9 cellular contexts compared by ENCODE assay signal in genomic region chrX:24694825-24695224, GRCh38. TPM values are rescaled to one million over a fixed set of nuclear protein-coding genes. Genes with fewer than 3 reads are reported as not detected.
DNase-seq lines count a peak whose midpoint lies in the region; TF ChIP-seq lines count a peak whose summit lies in the region.
"Had no signal": no experiment of that assay in that cellular context is flagged by ENCODE, and none has a peak within 500 bp of the region (broad histone marks: within the 10 kb centered on the region; RNA-seq: fewer than 3 reads in every experiment).

No MANE protein-coding gene starts in this region.

- POLR2A ChIA-PET in activated CD4-positive, alpha-beta memory T cell treated with anti-CD3 and anti-CD28 coated beads for 36 hours (lab: Charles Lee), result no interaction called here
- POLR2A ChIA-PET in RWPE1 (lab: Yijun Ruan, JAX; ENCODE audit: low non-redundant PET), result no interaction called here

- H3K9ac ChIP-seq in GM23248 (peak overlapping the region; percentile 91), iPS-20b (ENCODE audit: low read depth, low read length) (peak overlapping the region; percentile 96; the same call in 1 of the 2 replicates)

- no peaks in the 10 kb centered on the region for H3K9me3 Mint-ChIP-seq in activated CD4-positive, alpha-beta memory T cell treated with anti-CD3 and anti-CD28 coated beads for 36 hours

- no peaks in the 10 kb centered on the region for H3K9me3 ChIP-seq in BE2C
- H3K9me3 ChIP-seq in GM23248 (ENCODE audit: low read depth), result no peaks in the 10 kb centered on the region
- no peaks in the 10 kb centered on the region for H3K9me3 ChIP-seq in iPS-20b (ENCODE audit: insufficient read depth, low read depth, low read length)

- H2AFZ ChIP-seq in GM23248, result peak overlapping the region; percentile 92

- peak overlapping the region; percentile 88 for H3K4me2 ChIP-seq in GM23248 (ENCODE audit: unreplicated experiment)

- TF ChIP-seq CTCF in BE2C (IDR thresholded peaks at IDR 0.05; ENCODE audit: low read depth, low read length) (no peak), RWPE1 (conservative IDR thresholded peaks at IDR 0.05; ENCODE audit: low read depth) (no peak)

- no peaks in the 10 kb centered on the region for H3K9me2 ChIP-seq in GM23248 (ENCODE audit: insufficient read depth)

- CTCF ChIA-PET in activated CD4-positive, alpha-beta memory T cell treated with anti-CD3 and anti-CD28 coated beads for 36 hours (lab: Charles Lee), result interaction anchor here (0.7 to 1.9 kb wide), 3 partner anchors 18 to 323 kb away, joined by 3 to 5 read pairs (median 4); no protein-coding TSS in a partner anchor
- CTCF ChIA-PET in RWPE1 (lab: Yijun Ruan, JAX), result no interaction called here

- intact Hi-C loops in activated CD4-positive, alpha-beta memory T cell treated with anti-CD3 and anti-CD28 coated beads for 36 hours (cut with micrococcal nuclease), result no loop called here

- in situ Hi-C loops in GM23248 (cut with MboI) (no loop called here), G401 (cut with HindIII; ENCODE audit: low sequenced_read_pairs) (no loop called here)

- H3K27me3 Mint-ChIP-seq in activated CD4-positive, alpha-beta memory T cell treated with anti-CD3 and anti-CD28 coated beads for 36 hours, result no peaks in the 10 kb centered on the region

- H4K20me1 ChIP-seq in GM23248 (ENCODE audit: insufficient read depth), result no peaks in the 10 kb centered on the region

- 10 to 15% methylated on average over 6 of the region's 6 CpGs for WGBS in GM23248 (ENCODE audit: low coverage in 1 of 2, low lambda C conversion rate in 2 of 2, missing lambda C conversion rate in 2 of 2), 2 experiments

- H3K27ac ChIP-seq in GM23248 (no peak overlapping the region), iPS-20b (ENCODE audit: low read length) (no peak overlapping the region), RWPE1 (no peak overlapping the region)

- H3K4me1 ChIP-seq in BE2C (no peaks in the 10 kb centered on the region; the same call in 1 of the 2 replicates), GM23248 (ENCODE audit: insufficient read depth) (no peaks in the 10 kb centered on the region), iPS-20b (ENCODE audit: insufficient read depth, low read length) (peaks cover 5% of the 10 kb centered on the region; the same call in 1 of the 2 replicates)
- H3K4me1 ChIP-seq: foreskin keratinocyte had no signal

- H3K36me3 Mint-ChIP-seq in activated CD4-positive, alpha-beta memory T cell treated with anti-CD3 and anti-CD28 coated beads for 36 hours, result peaks cover 17% of the 10 kb centered on the region

- no peak for DNase-seq in BE2C
- peak; percentile 28 for DNase-seq in GM23248
- no peak for DNase-seq in activated CD4-positive, alpha-beta memory T cell treated with anti-CD3 and anti-CD28 coated beads for 36 hours
- DNase-seq in RWPE1 (ENCODE audit: low spot score), result no peak
- no peak for DNase-seq in midbrain (lab: John Stamatoyannopoulos, UW)
- no peak for DNase-seq in D341Med (ENCODE audit: low spot score)
- no peak for DNase-seq in G401 (ENCODE audit: low spot score)
- DNase-seq: foreskin keratinocyte had no signal

- H3K79me2 ChIP-seq in GM23248 (ENCODE audit: insufficient read depth), result peaks cover 49% of the 10 kb centered on the region

- peak overlapping the region; percentile 89 for H3K27ac Mint-ChIP-seq in activated CD4-positive, alpha-beta memory T cell treated with anti-CD3 and anti-CD28 coated beads for 36 hours

- peak overlapping the region; percentile 87 for H3K4me3 Mint-ChIP-seq in activated CD4-positive, alpha-beta memory T cell treated with anti-CD3 and anti-CD28 coated beads for 36 hours

- peaks cover 24% of the 10 kb centered on the region for H3K4me1 Mint-ChIP-seq in activated CD4-positive, alpha-beta memory T cell treated with anti-CD3 and anti-CD28 coated beads for 36 hours (ENCODE audit: low read depth)

- H3K27me3 ChIP-seq in BE2C, result no peaks in the 10 kb centered on the region
- H3K27me3 ChIP-seq in GM23248 (replicated peaks; ENCODE audit: insufficient read depth), result no peaks in the 10 kb centered on the region
- no peaks in the 10 kb centered on the region for H3K27me3 ChIP-seq in iPS-20b (ENCODE audit: insufficient read depth, low read length)
- H3K27me3 ChIP-seq: foreskin keratinocyte had no signal

- H3K36me3 ChIP-seq in BE2C (peaks cover 2% of the 10 kb centered on the region; the same call in 1 of the 2 replicates), GM23248 (ENCODE audit: low read depth) (no peaks in the 10 kb centered on the region), iPS-20b (ENCODE audit: insufficient read depth, low read depth, low read length) (peaks cover 6% of the 10 kb centered on the region; the same call in 1 of the 2 replicates)

- H3K4me3 ChIP-seq in BE2C (ENCODE audit: low read depth, low read length), result peak overlapping the region; percentile 85
- H3K4me3 ChIP-seq in GM23248, result peak overlapping the region; percentile 89
- H3K4me3 ChIP-seq in iPS-20b (ENCODE audit: low read length), result peak overlapping the region; percentile 91

- H3F3A ChIP-seq in GM23248 (ENCODE audit: insufficient read depth), result no peaks in the 10 kb centered on the region

RNA-seq across cellular contexts. Expression of gene POLA1, which starts 1.1 kb away (rescaled TPM):
- polyA plus RNA-seq in BE2C (2012; ENCODE audit: insufficient read depth, insufficient read length, low read depth), result 6.1 TPM
- 6.7 and 9.0 TPM in 2 replicates for total RNA-seq in GM23248 (2014; rRNA removed; shearing (Covaris generic))
- 3.6 and 4.1 TPM in 2 replicates for polyA plus RNA-seq in GM23248 (2016; fragmentation: Nextera tagmentation; extraction: Ambion mirVana)
- 10 to 100 TPM; 40.9 to 41.7 TPM for total RNA-seq in activated CD4-positive, alpha-beta memory T cell treated with anti-CD3 and anti-CD28 coated beads for 36 hours
- total RNA-seq in G401 (2014; rRNA removed; shearing (Covaris generic)), result 6.6 and 15.1 TPM in 2 replicates

RNA-seq across cellular contexts. Expression of gene PCYT1B, which starts 47.7 kb away (rescaled TPM):
- polyA plus RNA-seq in BE2C (2012; ENCODE audit: insufficient read depth, insufficient read length, low read depth), result 0.97 TPM
- total RNA-seq in GM23248 (2014; rRNA removed; shearing (Covaris generic)), result not detected in 2 replicates
- not detected in 2 replicates for polyA plus RNA-seq in GM23248 (2016; fragmentation: Nextera tagmentation; extraction: Ambion mirVana)
- under 1 TPM; 0.14 to 0.24 TPM for total RNA-seq in activated CD4-positive, alpha-beta memory T cell treated with anti-CD3 and anti-CD28 coated beads for 36 hours
- not detected in 2 replicates for total RNA-seq in G401 (2014; rRNA removed; shearing (Covaris generic))
